In the genomic region with DNA sequence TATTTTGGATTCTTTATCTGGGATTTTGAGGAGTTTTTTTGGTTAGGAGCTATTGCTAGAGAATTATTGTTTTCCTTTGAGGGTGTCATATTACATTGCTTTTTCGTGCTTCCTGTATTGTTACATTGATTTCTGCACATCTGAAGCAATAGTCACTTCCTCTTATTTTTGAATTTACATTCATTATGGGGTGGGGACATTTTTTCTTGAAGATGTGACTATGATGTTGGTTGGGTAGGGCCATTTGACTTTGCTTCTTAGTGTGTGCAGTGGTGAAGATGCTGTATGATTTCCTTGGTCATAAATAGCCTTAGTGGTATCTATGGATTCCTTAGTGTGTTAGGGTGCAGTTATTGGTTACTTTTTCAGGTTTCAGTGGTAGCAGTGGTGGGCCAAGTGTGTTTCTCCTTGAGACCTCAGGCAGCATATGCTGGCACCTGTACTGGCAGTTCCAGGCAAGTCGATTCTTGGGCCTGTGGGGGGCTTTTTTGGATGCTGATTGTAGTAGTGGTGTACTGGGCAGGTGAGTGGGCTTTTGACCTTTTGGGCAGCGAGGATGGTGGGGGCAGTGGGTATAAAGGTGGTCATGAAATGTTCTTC, we compare ENCODE assay signal across 12 cellular contexts.
DNase-seq lines count a peak whose midpoint lies in the region; ATAC-seq lines count a peak whose summit lies in the region.
"Had no signal": no experiment of that assay in that cellular context is flagged by ENCODE, and none has a peak within 500 bp of the region (broad histone marks: within the 10 kb centered on the region; RNA-seq: fewer than 3 reads in every experiment).

No MANE protein-coding gene starts in this region.

- no peaks in the 10 kb centered on the region for H3K27me3 Mint-ChIP-seq in T-helper 1 cell treated with Interleukin-12 subunit alpha and Interleukin-12 subunit beta and Interleukin-4 antibody, amounts not matched to agents 30 μg/mL and 1 μg/mL, for 36 hours (ENCODE audit: low read depth)

- no peak for ATAC-seq in aorta (ENCODE audit: low FRiP score)

- peaks cover 5 to 48% (median 20%) of the 10 kb centered on the region in 11 experiments; a peak in 20 of 22 replicates for H3K9me3 ChIP-seq in BLaER1 treated with 17β-estradiol and CSF1 and Interleukin-3, amounts not matched to agents 10 nM and 100 nM (replicated peaks in 1 of 11)
- no peaks in the 10 kb centered on the region for H3K9me3 ChIP-seq in aorta (ENCODE audit: control insufficient read depth, low read length)
- H3K9me3 ChIP-seq: right lobe of liver had no signal

- H3K4me2 ChIP-seq in BLaER1 treated with 17β-estradiol and CSF1 and Interleukin-3, amounts not matched to agents 10 nM and 100 nM, result peak overlapping the region; percentile 15 to 95 (median 61); a peak in 19 of 22 replicates

- peaks cover 73% of the 10 kb centered on the region for H3K36me3 Mint-ChIP-seq in T-helper 1 cell treated with Interleukin-12 subunit alpha and Interleukin-12 subunit beta and Interleukin-4 antibody, amounts not matched to agents 30 μg/mL and 1 μg/mL, for 36 hours (ENCODE audit: low read depth)

- H3K27me3 ChIP-seq in BLaER1 treated with 17β-estradiol and CSF1 and Interleukin-3, amounts not matched to agents 10 nM and 100 nM, result no peaks in the 10 kb centered on the region
- no peaks in the 10 kb centered on the region for H3K27me3 ChIP-seq in aorta (ENCODE audit: control insufficient read depth in 1 of 2, insufficient read depth in 2 of 2, low read length in 1 of 2)
- H3K27me3 ChIP-seq: right lobe of liver had no signal

- peak; percentile 39 for DNase-seq in HT1080 (ENCODE audit: low read depth)
- no peak for DNase-seq in epithelial cell of prostate (ENCODE audit: low read depth, low spot score)
- no peak for DNase-seq in aorta
- no peak for DNase-seq in DMS79 treated with DMSO at 0.1 percent for 48 hours (lab: John Stamatoyannopoulos, UW)
- DNase-seq in medulla oblongata (ENCODE audit: extremely low spot score), result no peak
- DNase-seq in UCSD-AML1 (lab: John Stamatoyannopoulos, UW; ENCODE audit: unreplicated experiment), result no peak
- DNase-seq: caudate nucleus, NCI-H2081 had no signal

- peak overlapping the region; percentile 11 for H3K4me3 Mint-ChIP-seq in T-helper 1 cell treated with Interleukin-12 subunit alpha and Interleukin-12 subunit beta and Interleukin-4 antibody, amounts not matched to agents 30 μg/mL and 1 μg/mL, for 36 hours

- H3K9ac ChIP-seq in BLaER1 treated with 17β-estradiol and CSF1 and Interleukin-3, amounts not matched to agents 10 nM and 100 nM, result peak overlapping the region in 7 of 11 experiments; percentile 2 to 63 (median 35); a peak in 15 of 22 replicates

- 0 out of 22 replicates have a peak, but pooled peaks cover 0 to 10% (median 0%) of the 10 kb centered on the region in 11 experiments for H4K20me1 ChIP-seq in BLaER1 treated with 17β-estradiol and CSF1 and Interleukin-3, amounts not matched to agents 10 nM and 100 nM

- intact Hi-C loops in aorta (cut with DNase I), result no loop called here

- 89 to 91% methylated on average over 3 of the region's 3 CpGs for WGBS in aorta, 2 donors

- peak overlapping the region in 4 of 10 experiments; percentile 27 to 50 (median 40); a peak in 8 of 20 replicates for H3K4me3 ChIP-seq in BLaER1 treated with 17β-estradiol and CSF1 and Interleukin-3, amounts not matched to agents 10 nM and 100 nM
- H3K4me3 ChIP-seq in aorta (ENCODE audit: low read length in 2 of 2), result no peak overlapping the region
- H3K4me3 ChIP-seq: right lobe of liver had no signal

- H3K27ac Mint-ChIP-seq in T-helper 1 cell treated with Interleukin-12 subunit alpha and Interleukin-12 subunit beta and Interleukin-4 antibody, amounts not matched to agents 30 μg/mL and 1 μg/mL, for 36 hours, result peak overlapping the region; percentile 89

- no peaks in the 10 kb centered on the region for H3K9me3 Mint-ChIP-seq in T-helper 1 cell treated with Interleukin-12 subunit alpha and Interleukin-12 subunit beta and Interleukin-4 antibody, amounts not matched to agents 30 μg/mL and 1 μg/mL, for 36 hours

- peaks cover 57% of the 10 kb centered on the region for H3K4me1 Mint-ChIP-seq in T-helper 1 cell treated with Interleukin-12 subunit alpha and Interleukin-12 subunit beta and Interleukin-4 antibody, amounts not matched to agents 30 μg/mL and 1 μg/mL, for 36 hours (ENCODE audit: low read depth)

- H3K36me3 ChIP-seq in BLaER1 treated with 17β-estradiol and CSF1 and Interleukin-3, amounts not matched to agents 10 nM and 100 nM, result peaks cover 70 to 100% (median 94%) of the 10 kb centered on the region in 11 experiments
- no peaks in the 10 kb centered on the region for H3K36me3 ChIP-seq in aorta (ENCODE audit: control insufficient read depth in 1 of 2, insufficient read depth in 2 of 2, low read length in 1 of 2)
- H3K36me3 ChIP-seq: right lobe of liver had no signal

- H3K4me1 ChIP-seq in BLaER1 treated with 17β-estradiol and CSF1 and Interleukin-3, amounts not matched to agents 10 nM and 100 nM, result peaks cover 15 to 85% (median 57%) of the 10 kb centered on the region in 10 experiments
- no peaks in the 10 kb centered on the region for H3K4me1 ChIP-seq in aorta (ENCODE audit: control insufficient read depth in 1 of 2, insufficient read depth in 2 of 2, low read length in 2 of 2)
- H3K4me1 ChIP-seq: right lobe of liver had no signal

- H3K27ac ChIP-seq in BLaER1 treated with 17β-estradiol and CSF1 and Interleukin-3, amounts not matched to agents 10 nM and 100 nM, result peak overlapping the region; percentile 33 to 86 (median 69)
- H3K27ac ChIP-seq in epithelial cell of prostate, result peak overlapping the region; percentile 94
- H3K27ac ChIP-seq in aorta (ENCODE audit: low read depth in 1 of 2, low read length in 2 of 2), result no peak overlapping the region
- H3K27ac ChIP-seq: C4-2B, right lobe of liver had no signal

Comparison
In these comparisons a context has a peak if more than half of its experiments do, and no peak if none do; other contexts are left out.
1. H3K27ac ChIP-seq: peak in BLaER1 treated with 17β-estradiol and CSF1 and Interleukin-3, amounts not matched to agents 10 nM and 100 nM (11 of 11) and epithelial cell of prostate (single experiment); none in aorta (0 of 2).